In the genomic region with DNA sequence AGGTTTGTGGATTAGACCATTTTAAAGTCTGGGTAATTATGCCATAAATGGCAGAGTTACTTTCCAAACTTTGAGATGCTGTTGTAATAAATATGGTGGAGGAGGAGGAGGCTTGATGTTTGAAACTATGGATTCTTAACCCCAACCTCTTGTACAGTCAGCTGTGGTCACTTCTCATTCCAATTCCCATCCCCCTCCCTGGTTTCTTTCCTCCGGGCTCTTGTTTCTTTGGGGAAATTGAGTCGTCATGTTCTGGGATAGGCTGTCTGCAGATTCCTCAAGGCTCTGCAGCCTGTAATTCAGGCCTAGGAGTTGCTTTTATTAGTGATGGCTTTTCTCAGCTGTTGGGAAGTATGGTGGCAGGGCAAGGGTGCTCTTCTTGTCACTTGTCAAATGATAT, we compare ENCODE assay signal across 2 cellular contexts.
TF ChIP-seq lines count a peak whose summit lies in the region.

No MANE protein-coding gene starts in this region.

TF ChIP-seq in HepG2, 621 proteins besides CTCF, POLR2A, EP300 and RAD21:
- no peak for TF ChIP-seq ZNF121 (CRISPR knock-in tag; IDR thresholded peaks at IDR 0.05)
- no peak for TF ChIP-seq NFYC (CRISPR knock-in tag; IDR thresholded peaks at IDR 0.05)
- TF ChIP-seq AKAP8 (CRISPR knock-in tag; IDR thresholded peaks at IDR 0.05): no peak
- no peak for TF ChIP-seq ZNF263 (CRISPR knock-in tag; IDR thresholded peaks at IDR 0.05)
- TF ChIP-seq CBFB (CRISPR knock-in tag; IDR thresholded peaks at IDR 0.05): no peak
- TF ChIP-seq JUN (CRISPR knock-in tag; IDR thresholded peaks at IDR 0.05): no peak

TF ChIP-seq in GM12891, 5 proteins besides CTCF, POLR2A, EP300 and RAD21:
- TF ChIP-seq SPI1 (IDR thresholded peaks at IDR 0.05; ENCODE audit: low read depth, low read length): no peak
- TF ChIP-seq POU2F2 (IDR thresholded peaks at IDR 0.05; ENCODE audit: low read depth, low read length): no peak
- TF ChIP-seq PAX5 (IDR thresholded peaks at IDR 0.05; ENCODE audit: insufficient read depth, low read length, severe bottlenecking): no peak
- no peak for TF ChIP-seq TAF1 (IDR thresholded peaks at IDR 0.05; ENCODE audit: low read depth, low read length)
- TF ChIP-seq POLR2AphosphoS5 (IDR thresholded peaks at IDR 0.05; ENCODE audit: low read depth, low read length): no peak
